21 cellular contexts compared by ENCODE assay signal in the genomic region with DNA sequence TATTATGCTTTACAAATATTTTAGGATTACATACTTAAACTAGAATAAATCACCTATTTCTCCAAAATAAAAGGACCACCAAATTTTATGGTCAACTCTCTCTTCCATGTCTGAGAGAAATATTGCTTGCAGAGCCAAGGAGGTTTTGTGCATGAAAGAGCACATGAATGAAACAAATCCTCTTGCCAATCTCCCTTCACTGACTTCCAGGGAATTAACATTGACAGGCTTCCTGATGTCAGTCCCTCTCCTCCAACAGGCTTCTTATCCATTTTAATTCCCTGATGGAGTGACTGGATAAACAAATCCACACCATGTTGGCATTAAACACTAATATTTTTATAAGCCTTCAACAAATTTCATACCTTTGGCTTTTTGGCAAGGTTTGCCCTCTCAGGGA. TPM values are rescaled to one million over a fixed set of nuclear protein-coding genes. Genes with fewer than 3 reads are reported as not detected.
"Had no signal": no experiment of that assay in that cellular context is flagged by ENCODE, and none has a peak within 500 bp of the region (broad histone marks: within the 10 kb centered on the region; RNA-seq: fewer than 3 reads in every experiment).

No MANE protein-coding gene starts in this region.

- H3K27me3 Mint-ChIP-seq: activated naive CD8-positive, alpha-beta T cell treated with anti-CD3 and anti-CD28 coated beads for 36 hours had no signal

- H3K4me3 ChIP-seq: esophagus squamous epithelium, gastrocnemius medialis, mucosa of descending colon, transverse colon had no signal

- H3K9me3 Mint-ChIP-seq: activated naive CD8-positive, alpha-beta T cell treated with anti-CD3 and anti-CD28 coated beads for 36 hours; activated T-cell treated with anti-CD3 and anti-CD28 coated beads, Interleukin-2, amount 50 U/mL, for 4 hours had no signal

- H3K36me3 Mint-ChIP-seq: activated naive CD8-positive, alpha-beta T cell treated with anti-CD3 and anti-CD28 coated beads for 36 hours; stimulated activated naive B cell treated with anti-CD40 and anti-IgM and Interleukin-4, amounts not matched to agents 10 μg/mL and 1 μg/mL and 100 μg/mL, for 72 hours had no signal

- H3K4me3 Mint-ChIP-seq: activated naive CD8-positive, alpha-beta T cell treated with anti-CD3 and anti-CD28 coated beads for 36 hours; activated T-cell treated with anti-CD3 and anti-CD28 coated beads, Interleukin-2, amount 50 U/mL, for 4 hours; endodermal cell; neural crest cell; stimulated activated naive B cell treated with anti-CD40 and anti-IgM and Interleukin-4, amounts not matched to agents 10 μg/mL and 1 μg/mL and 100 μg/mL, for 72 hours; T-helper 2 cell treated with Interferon-gamma antibody and Interleukin-4, amounts not matched to agents 5 μg/mL and 100 μg/mL, for 36 hours had no signal

- H3K4me1 ChIP-seq: esophagus squamous epithelium, gastrocnemius medialis, transverse colon had no signal

- H3K27me3 ChIP-seq: esophagus squamous epithelium, gastrocnemius medialis, transverse colon had no signal

- H3K9me3 ChIP-seq: gastrocnemius medialis, mucosa of descending colon, transverse colon had no signal

- H3K27ac ChIP-seq: esophagus squamous epithelium, gastrocnemius medialis, transverse colon had no signal

- H3K27ac Mint-ChIP-seq: activated naive CD8-positive, alpha-beta T cell treated with anti-CD3 and anti-CD28 coated beads for 36 hours; endodermal cell; stimulated activated naive B cell treated with anti-CD40 and anti-IgM and Interleukin-4, amounts not matched to agents 10 μg/mL and 1 μg/mL and 100 μg/mL, for 72 hours; T-helper 2 cell treated with Interferon-gamma antibody and Interleukin-4, amounts not matched to agents 5 μg/mL and 100 μg/mL, for 36 hours had no signal

- DNase-seq: activated CD8-positive, alpha-beta memory T cell treated with anti-CD3 and anti-CD28 coated beads for 24 hours; activated CD8-positive, alpha-beta memory T cell treated with anti-CD3 and anti-CD28 coated beads, Interleukin-2, amount 50 U/mL, for 48 hours; activated naive CD4-positive, alpha-beta T cell treated with Interleukin-2 at 50 U/mL for 16 hours; activated naive CD8-positive, alpha-beta T cell treated with anti-CD3 and anti-CD28 coated beads for 36 hours; activated T-cell treated with anti-CD3 and anti-CD28 coated beads, Interleukin-2, amount 50 U/mL, for 4 hours; central memory CD4-positive, alpha-beta T cell; cortex of kidney; endodermal cell; esophagus squamous epithelium; gastrocnemius medialis; head of caudate nucleus; hypothalamus; left ventricle myocardium superior; mucosa of descending colon; posterior cingulate gyrus; stimulated activated CD4-positive, alpha-beta T cell treated with anti-CD3 and anti-CD28 coated beads, Interleukin-2, amount 100 ng/mL, for 48 hours; stimulated activated CD8-positive, alpha-beta memory T cell treated with anti-CD3 and anti-CD28 coated beads, Interleukin-4, amount 100 ng/mL, for 48 hours; stimulated activated naive B cell treated with anti-CD40 and anti-IgM and Interleukin-4, amounts not matched to agents 10 μg/mL and 1 μg/mL and 100 μg/mL, for 72 hours; transverse colon had no signal

- ATAC-seq: activated T-cell treated with anti-CD3 and anti-CD28 coated beads, Interleukin-2, amount 50 U/mL, for 4 hours; gastrocnemius medialis; left ventricle myocardium superior; mucosa of descending colon; stimulated activated naive B cell treated with anti-CD40 and anti-IgM and Interleukin-4, amounts not matched to agents 10 μg/mL and 1 μg/mL and 100 μg/mL, for 72 hours had no signal

- H3K36me3 ChIP-seq: esophagus squamous epithelium, gastrocnemius medialis, transverse colon had no signal

- H3K4me1 Mint-ChIP-seq: activated naive CD8-positive, alpha-beta T cell treated with anti-CD3 and anti-CD28 coated beads for 36 hours; neural crest cell; stimulated activated naive B cell treated with anti-CD40 and anti-IgM and Interleukin-4, amounts not matched to agents 10 μg/mL and 1 μg/mL and 100 μg/mL, for 72 hours had no signal

RNA-seq across cellular contexts. Expression of a gene that starts 45.3 kb away (rescaled TPM):
- total RNA-seq: activated naive CD8-positive, alpha-beta T cell treated with anti-CD3 and anti-CD28 coated beads for 36 hours; activated T-cell treated with anti-CD3 and anti-CD28 coated beads, Interleukin-2, amount 50 U/mL, for 4 hours had no signal
